ENCODE assay signal across 9 cellular contexts in genomic region chr12:111056618-111057521, GRCh38. TPM values are rescaled to one million over a fixed set of nuclear protein-coding genes. Genes with fewer than 3 reads are reported as not detected.
A peak's percentile ranks its signal among the peaks of the same experiment; 100 is the strongest.
DNase-seq lines count a peak whose midpoint lies in the region; ATAC-seq and TF ChIP-seq lines count a peak whose summit lies in the region.
"Had no signal": no experiment of that assay in that cellular context is flagged by ENCODE, and none has a peak within 500 bp of the region (broad histone marks: within the 10 kb centered on the region; RNA-seq: fewer than 3 reads in every experiment).

No MANE protein-coding gene starts in this region.

- 0 out of 3 replicates have a peak, but pooled peaks have one; percentile 15 for ATAC-seq in RWPE2 (ENCODE audit: low read depth)
- no peak for ATAC-seq in HG03521 (IDR thresholded peaks at IDR 0.05; ENCODE audit: unreplicated experiment)
- ATAC-seq in GM18907 (IDR thresholded peaks at IDR 0.05; ENCODE audit: unreplicated experiment) = no peak
- no peak for ATAC-seq in gastrocnemius medialis
- ATAC-seq: body of pancreas had no signal

- in situ Hi-C loops in HAP-1 (cut with MboI; ENCODE audit: low sequenced_read_pairs) (no loop called here), gastrocnemius medialis (cut with MboI; ENCODE audit: low sequenced_read_pairs in 4 of 4) (no loop called here)

- WGBS in spleen, 5 donors = 37 to 41% (median 38%) methylated on average over 8 of the region's 8 CpGs

- no peaks in the 10 kb centered on the region for H3K9me3 ChIP-seq in RWPE2 (ENCODE audit: severe bottlenecking)
- peaks cover 0 to 22% (median 7%) of the 10 kb centered on the region in 8 donors for H3K9me3 ChIP-seq in spleen
- no peaks in the 10 kb centered on the region for H3K9me3 ChIP-seq in HAP-1
- H3K9me3 ChIP-seq in gastrocnemius medialis = no peaks in the 10 kb centered on the region
- H3K9me3 ChIP-seq: body of pancreas had no signal

- H3K4me1 ChIP-seq in RWPE2 (ENCODE audit: insufficient read depth, poor library complexity, severe bottlenecking) = peaks cover 21% of the 10 kb centered on the region
- peaks cover 0 to 20% (median 15%) of the 10 kb centered on the region in 6 donors for H3K4me1 ChIP-seq in spleen
- peaks cover 16% of the 10 kb centered on the region for H3K4me1 ChIP-seq in HAP-1
- no peaks in the 10 kb centered on the region for H3K4me1 ChIP-seq in gastrocnemius medialis
- H3K4me1 ChIP-seq: body of pancreas had no signal

- intact Hi-C loops in spleen (cut with DNase I; ENCODE audit: low total_unique reads) = no loop called here
- intact Hi-C loops in gastrocnemius medialis (cut with DNase I; ENCODE audit: low total_unique reads) = no loop called here

- H3K4me3 ChIP-seq in RWPE2 (ENCODE audit: severe bottlenecking) (no peak overlapping the region), spleen (no peak overlapping the region), HAP-1 (no peak overlapping the region), gastrocnemius medialis (no peak overlapping the region)
- H3K4me3 ChIP-seq: body of pancreas had no signal

- DNase-seq in Daoy (ENCODE audit: low read depth) = peak; percentile 30
- DNase-seq in RWPE2 (ENCODE audit: low spot score) = peak; percentile 29
- peak; percentile 79 for DNase-seq in activated effector memory CD4-positive, alpha-beta T cell treated with anti-CD3 and anti-CD28 coated beads, Interleukin-2, amount 50 U/mL, for 16 hours
- peak; percentile 79 for DNase-seq in spleen
- no peak for DNase-seq in HAP-1 (ENCODE audit: low spot score in 2 of 2)
- no peak for DNase-seq in gastrocnemius medialis

- no peaks in the 10 kb centered on the region for H3K27me3 ChIP-seq in RWPE2 (ENCODE audit: insufficient read depth, poor library complexity, severe bottlenecking)
- no peaks in the 10 kb centered on the region for H3K27me3 ChIP-seq in spleen (replicated peaks in 1 of 7)
- H3K27me3 ChIP-seq in HAP-1 (ENCODE audit: low read depth) = no peaks in the 10 kb centered on the region
- H3K27me3 ChIP-seq in gastrocnemius medialis = no peaks in the 10 kb centered on the region
- H3K27me3 ChIP-seq: body of pancreas had no signal

- H3K27ac ChIP-seq in RWPE2 (ENCODE audit: poor library complexity, severe bottlenecking) (peak overlapping the region; percentile 55), spleen (peak overlapping the region; percentile 70 to 90 (median 76)), gastrocnemius medialis (no peak overlapping the region)

- no peak for TF ChIP-seq CTCF in RWPE2 (IDR thresholded peaks at IDR 0.05; ENCODE audit: poor library complexity, severe bottlenecking)
- no peak for TF ChIP-seq CTCF in spleen (IDR thresholded peaks at IDR 0.05 in 8 of 11, conservative IDR thresholded peaks at IDR 0.05 in 3 of 11)
- no peak for TF ChIP-seq CTCF in gastrocnemius medialis (IDR thresholded peaks at IDR 0.05 in 4 of 5, conservative IDR thresholded peaks at IDR 0.05 in 1 of 5)

- H3K36me3 ChIP-seq in RWPE2 (ENCODE audit: low read depth) = no peaks in the 10 kb centered on the region
- no peaks in the 10 kb centered on the region for H3K36me3 ChIP-seq in spleen
- H3K36me3 ChIP-seq in HAP-1 (replicated peaks) = no peaks in the 10 kb centered on the region
- no peaks in the 10 kb centered on the region for H3K36me3 ChIP-seq in gastrocnemius medialis

- no peak for TF ChIP-seq POLR2A in spleen (IDR thresholded peaks at IDR 0.05)
- TF ChIP-seq POLR2A in gastrocnemius medialis (IDR thresholded peaks at IDR 0.05) = no peak

RNA-seq across cellular contexts. Expression of gene CUX2, which starts 22.9 kb away (rescaled TPM):
- 0.06 TPM in 2 replicates for total RNA-seq in Daoy (2014; rRNA removed; shearing (Covaris generic))
- under 1 TPM in 5 of 7 donors, not detected in 2; 0.06 to 0.44 (median 0.09) TPM for total RNA-seq in spleen
- polyA plus RNA-seq in spleen = under 1 TPM; under 0.01 to 0.07 (median 0.05) TPM
- total RNA-seq in gastrocnemius medialis = under 1 TPM in 2 of 4 donors, not detected in 2; 0.09 to 0.80 TPM
- total RNA-seq: body of pancreas had no signal

Comparison
In these comparisons a context has a peak if more than half of its experiments do, and no peak if none do; other contexts are left out.
1. DNase-seq: peak in Daoy (single experiment), RWPE2 (single experiment), activated effector memory CD4-positive, alpha-beta T cell treated with anti-CD3 and anti-CD28 coated beads, Interleukin-2, amount 50 U/mL, for 16 hours (single experiment) and spleen (single experiment); none in HAP-1 (0 of 2) and gastrocnemius medialis (0 of 2).
2. H3K27ac ChIP-seq: peak in RWPE2 (single experiment) and spleen (8 of 8); none in gastrocnemius medialis (0 of 4).